8 cellular contexts compared by ENCODE assay signal in the genomic region with DNA sequence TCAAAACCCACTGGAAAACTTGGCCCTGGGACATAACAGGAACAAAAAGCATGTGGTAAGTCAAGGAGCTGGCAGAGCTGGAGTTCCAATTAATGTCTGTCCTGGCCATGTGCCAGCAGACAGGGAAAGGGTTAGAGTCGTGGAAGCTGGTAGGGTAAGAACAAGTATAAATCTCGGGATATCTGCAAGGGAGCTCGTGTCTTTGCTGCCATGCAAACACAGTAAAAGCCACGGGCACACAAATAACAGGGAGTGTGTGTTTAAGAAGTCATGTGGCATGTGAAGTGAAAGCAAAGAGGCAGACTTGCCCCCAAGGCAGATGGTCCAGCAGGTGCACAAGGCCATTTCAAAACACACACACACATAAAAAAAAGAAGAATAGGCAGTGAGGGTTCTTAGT. TPM values are rescaled to one million over a fixed set of nuclear protein-coding genes. Genes with fewer than 3 reads are reported as not detected.
DNase-seq lines count a peak whose midpoint lies in the region; ATAC-seq and TF ChIP-seq lines count a peak whose summit lies in the region.

No MANE protein-coding gene starts in this region.

- peaks cover 3% of the 10 kb centered on the region for H3K27me3 Mint-ChIP-seq in activated CD4-positive, alpha-beta memory T cell treated with anti-CD3 and anti-CD28 coated beads, Interleukin-2, amount 10 ng/mL, durations not matched to agents 7 days and 5 days

- H3K27me3 ChIP-seq in foreskin keratinocyte (no peaks in the 10 kb centered on the region), tibial nerve (no peaks in the 10 kb centered on the region), WERI-Rb-1 (ENCODE audit: insufficient read depth, low read depth, severe bottlenecking) (no peaks in the 10 kb centered on the region)

- H3K9me3 Mint-ChIP-seq in activated CD4-positive, alpha-beta memory T cell treated with anti-CD3 and anti-CD28 coated beads, Interleukin-2, amount 10 ng/mL, durations not matched to agents 7 days and 5 days = no peaks in the 10 kb centered on the region

- no peak for TF ChIP-seq CTCF in foreskin keratinocyte (conservative IDR thresholded peaks at IDR 0.05)
- no peak for TF ChIP-seq CTCF in tibial nerve (IDR thresholded peaks at IDR 0.05)
- TF ChIP-seq CTCF in WERI-Rb-1 (IDR thresholded peaks at IDR 0.05; ENCODE audit: low read depth, low read length) = no peak

- TF ChIP-seq EP300 in tibial nerve (IDR thresholded peaks at IDR 0.05) = no peak

- no peaks in the 10 kb centered on the region for H3K36me3 Mint-ChIP-seq in activated CD4-positive, alpha-beta memory T cell treated with anti-CD3 and anti-CD28 coated beads, Interleukin-2, amount 10 ng/mL, durations not matched to agents 7 days and 5 days (ENCODE audit: low read depth)

- no peak overlapping the region for H3K4me3 Mint-ChIP-seq in activated CD4-positive, alpha-beta memory T cell treated with anti-CD3 and anti-CD28 coated beads, Interleukin-2, amount 10 ng/mL, durations not matched to agents 7 days and 5 days

- TF ChIP-seq POLR2A in tibial nerve (IDR thresholded peaks at IDR 0.05) = no peak

- peaks cover 9% of the 10 kb centered on the region for H3K4me1 Mint-ChIP-seq in activated CD4-positive, alpha-beta memory T cell treated with anti-CD3 and anti-CD28 coated beads, Interleukin-2, amount 10 ng/mL, durations not matched to agents 7 days and 5 days

- DNase-seq in DMS 273 treated with DMSO at 0.1 percent for 48 hours (lab: John Stamatoyannopoulos, UW) = peak; percentile 66
- DNase-seq in NCI-H774 (lab: John Stamatoyannopoulos, UW) = peak; percentile 45
- DNase-seq in foreskin keratinocyte = no peak
- no peak for DNase-seq in tibial nerve (ENCODE audit: low spot score in 2 of 2)
- DNase-seq in WERI-Rb-1 = no peak
- DNase-seq in AML-193 (lab: John Stamatoyannopoulos, UW) = no peak
- DNase-seq in activated CD4-positive, alpha-beta memory T cell treated with anti-CD3 and anti-CD28 coated beads, Interleukin-2, amount 10 ng/mL, durations not matched to agents 7 days and 5 days = no peak

- H3K4me3 ChIP-seq in tibial nerve (no peak overlapping the region), WERI-Rb-1 (ENCODE audit: low read depth, low read length) (no peak overlapping the region)

- H3K36me3 ChIP-seq in tibial nerve (no peaks in the 10 kb centered on the region), WERI-Rb-1 (no peaks in the 10 kb centered on the region)

- ATAC-seq in HG02840 (IDR thresholded peaks at IDR 0.05; ENCODE audit: low FRiP score, unreplicated experiment) = peak; percentile 27
- ATAC-seq in foreskin keratinocyte = peak; percentile 55

- H3K9me3 ChIP-seq in tibial nerve (no peaks in the 10 kb centered on the region), WERI-Rb-1 (ENCODE audit: severe bottlenecking) (no peaks in the 10 kb centered on the region)

- H3K27ac ChIP-seq in foreskin keratinocyte = peak overlapping the region; percentile 2
- no peak overlapping the region for H3K27ac ChIP-seq in tibial nerve
- H3K27ac ChIP-seq in WERI-Rb-1 = no peak overlapping the region

- POLR2A ChIA-PET in activated CD4-positive, alpha-beta memory T cell treated with anti-CD3 and anti-CD28 coated beads, Interleukin-2, amount 10 ng/mL, durations not matched to agents 7 days and 5 days (lab: Charles Lee) = no interaction called here

- 43 to 48% methylated on average over 4 of the region's 4 CpGs for WGBS in tibial nerve, 2 donors

- peaks cover 26% of the 10 kb centered on the region for H3K4me1 ChIP-seq in foreskin keratinocyte
- H3K4me1 ChIP-seq in tibial nerve = no peaks in the 10 kb centered on the region

- H3K27ac Mint-ChIP-seq in activated CD4-positive, alpha-beta memory T cell treated with anti-CD3 and anti-CD28 coated beads, Interleukin-2, amount 10 ng/mL, durations not matched to agents 7 days and 5 days = no peak overlapping the region

- CTCF ChIA-PET in activated CD4-positive, alpha-beta memory T cell treated with anti-CD3 and anti-CD28 coated beads, Interleukin-2, amount 10 ng/mL, durations not matched to agents 7 days and 5 days (lab: Charles Lee) = no interaction called here

RNA-seq across cellular contexts. Expression of gene ARHGAP12, which starts 32.6 kb away (rescaled TPM):
- total RNA-seq in foreskin keratinocyte (25.9 and 28.0 TPM in 2 replicates), tibial nerve (10 to 100 TPM; 38.8 to 65.7 (median 47.7) TPM)
- polyA plus RNA-seq in foreskin keratinocyte = 10.6 and 11.7 TPM in 2 replicates
- total RNA-seq in activated CD4-positive, alpha-beta memory T cell treated with anti-CD3 and anti-CD28 coated beads, Interleukin-2, amount 10 ng/mL, durations not matched to agents 7 days and 5 days = 10 to 100 TPM; 10.7 to 12.0 TPM

Comparison
In these comparisons a context has a peak if more than half of its experiments do, and no peak if none do; other contexts are left out.
1. DNase-seq: peak in DMS 273 treated with DMSO at 0.1 percent for 48 hours (single experiment) and NCI-H774 (single experiment); none in foreskin keratinocyte (0 of 2), tibial nerve (0 of 2), WERI-Rb-1 (single experiment), AML-193 (0 of 2) and activated CD4-positive, alpha-beta memory T cell treated with anti-CD3 and anti-CD28 coated beads, Interleukin-2, amount 10 ng/mL, durations not matched to agents 7 days and 5 days (single experiment).